Comparison of ENCODE assay signal across 15 cellular contexts in genomic region chr4:113293673-113294072, GRCh38.
A peak's percentile ranks its signal among the peaks of the same experiment; 100 is the strongest.
DNase-seq lines count a peak whose midpoint lies in the region; ATAC-seq and TF ChIP-seq lines count a peak whose summit lies in the region.
"Had no signal": no experiment of that assay in that cellular context is flagged by ENCODE, and none has a peak within 500 bp of the region (broad histone marks: within the 10 kb centered on the region; RNA-seq: fewer than 3 reads in every experiment).

No MANE protein-coding gene starts in this region.

- H3K27me3 ChIP-seq in iPS-20b (ENCODE audit: insufficient read depth, low read length), result no peaks in the 10 kb centered on the region
- no peaks in the 10 kb centered on the region for H3K27me3 ChIP-seq in stomach smooth muscle (ENCODE audit: control insufficient read depth in 1 of 2, insufficient read depth in 2 of 2, low read length in 2 of 2)

- H3K9me3 Mint-ChIP-seq in chondrocyte (ENCODE audit: low read depth), result no peaks in the 10 kb centered on the region
- H3K9me3 Mint-ChIP-seq: activated T-cell treated with anti-CD3 and anti-CD28 coated beads, Interleukin-2, amount 50 U/mL, for 4 hours; CD8-positive, alpha-beta T cell; stimulated activated naive B cell treated with anti-CD40 and anti-IgM and Interleukin-4, amounts not matched to agents 10 μg/mL and 1 μg/mL and 100 μg/mL, for 72 hours had no signal

- TF ChIP-seq CTCF in chondrocyte (IDR thresholded peaks at IDR 0.05), result peak; percentile 39

- no peak overlapping the region for H3K27ac Mint-ChIP-seq in chondrocyte (ENCODE audit: unreplicated experiment)
- H3K27ac Mint-ChIP-seq: CD8-positive, alpha-beta T cell; stimulated activated naive B cell treated with anti-CD40 and anti-IgM and Interleukin-4, amounts not matched to agents 10 μg/mL and 1 μg/mL and 100 μg/mL, for 72 hours had no signal

- H3K4me3 Mint-ChIP-seq in chondrocyte (ENCODE audit: unreplicated experiment), result no peak overlapping the region
- H3K4me3 Mint-ChIP-seq: activated T-cell treated with anti-CD3 and anti-CD28 coated beads, Interleukin-2, amount 50 U/mL, for 4 hours; CD8-positive, alpha-beta T cell; stimulated activated naive B cell treated with anti-CD40 and anti-IgM and Interleukin-4, amounts not matched to agents 10 μg/mL and 1 μg/mL and 100 μg/mL, for 72 hours had no signal

- H3K36me3 Mint-ChIP-seq in chondrocyte (ENCODE audit: low read depth), result peaks cover 8% of the 10 kb centered on the region
- H3K36me3 Mint-ChIP-seq: CD8-positive, alpha-beta T cell; stimulated activated naive B cell treated with anti-CD40 and anti-IgM and Interleukin-4, amounts not matched to agents 10 μg/mL and 1 μg/mL and 100 μg/mL, for 72 hours had no signal

- H3K27ac ChIP-seq in iPS-20b (ENCODE audit: low read length) (no peak overlapping the region), stomach smooth muscle (ENCODE audit: low read length) (peak overlapping the region; percentile 89)

- H3K4me1 Mint-ChIP-seq in chondrocyte (ENCODE audit: low read depth), result peaks cover 26% of the 10 kb centered on the region
- H3K4me1 Mint-ChIP-seq: stimulated activated naive B cell treated with anti-CD40 and anti-IgM and Interleukin-4, amounts not matched to agents 10 μg/mL and 1 μg/mL and 100 μg/mL, for 72 hours had no signal

- H3K9me3 ChIP-seq in iPS-20b (ENCODE audit: insufficient read depth, low read depth, low read length) (no peaks in the 10 kb centered on the region), stomach smooth muscle (ENCODE audit: control insufficient read depth in 2 of 2, low read length in 2 of 2) (no peaks in the 10 kb centered on the region)

- H3K9ac ChIP-seq in iPS-20b (ENCODE audit: low read depth, low read length) (peak overlapping the region; percentile 28; the same call in 1 of the 2 replicates), stomach smooth muscle (ENCODE audit: low read length in 2 of 2) (peak overlapping the region; percentile 52 to 66)

- peak overlapping the region; percentile 55; the same call in 1 of the 2 replicates for H3K4me3 ChIP-seq in iPS-20b (ENCODE audit: low read length)
- peak overlapping the region; percentile 58 to 70 for H3K4me3 ChIP-seq in stomach smooth muscle (ENCODE audit: low read length in 2 of 2)

- H3K27me3 Mint-ChIP-seq in chondrocyte (ENCODE audit: low read depth), result no peaks in the 10 kb centered on the region

- DNase-seq in ELR (ENCODE audit: low read depth), result peak; percentile 29
- no peak for DNase-seq in chondrocyte (ENCODE audit: low spot score)
- DNase-seq in activated T-cell treated with anti-CD3 and anti-CD28 coated beads, Interleukin-2, amount 50 U/mL, for 48 hours, result no peak
- no peak for DNase-seq in superior temporal gyrus (ENCODE audit: extremely low spot score)
- DNase-seq: activated T-cell treated with anti-CD3 and anti-CD28 coated beads, Interleukin-2, amount 50 U/mL, for 4 hours; CD8-positive, alpha-beta T cell; cortex of kidney; NCI-H345; SIG-M5; stimulated activated naive B cell treated with anti-CD40 and anti-IgM and Interleukin-4, amounts not matched to agents 10 μg/mL and 1 μg/mL and 100 μg/mL, for 72 hours had no signal

- H3K4me1 ChIP-seq in iPS-20b (ENCODE audit: insufficient read depth, low read length), result peaks cover 41% of the 10 kb centered on the region
- H3K4me1 ChIP-seq in stomach smooth muscle (ENCODE audit: control insufficient read depth, insufficient read depth, low read length), result peaks cover 24% of the 10 kb centered on the region

- ATAC-seq in GM21723 (IDR thresholded peaks at IDR 0.05; ENCODE audit: unreplicated experiment) (no peak), HG02571 (IDR thresholded peaks at IDR 0.05; ENCODE audit: unreplicated experiment) (no peak)
- ATAC-seq: CD8-positive, alpha-beta T cell; HCT116; stimulated activated naive B cell treated with anti-CD40 and anti-IgM and Interleukin-4, amounts not matched to agents 10 μg/mL and 1 μg/mL and 100 μg/mL, for 72 hours had no signal

- H3K36me3 ChIP-seq in iPS-20b (ENCODE audit: insufficient read depth, low read depth, low read length) (peaks cover 24% of the 10 kb centered on the region), stomach smooth muscle (ENCODE audit: control insufficient read depth in 2 of 2, insufficient read depth in 2 of 2, low read length in 2 of 2) (no peaks in the 10 kb centered on the region)
